13 cellular contexts compared by ENCODE assay signal in genomic region chr20:53833333-53834043, GRCh38.
A peak's percentile ranks its signal among the peaks of the same experiment; 100 is the strongest.
DNase-seq lines count a peak whose midpoint lies in the region; ATAC-seq and TF ChIP-seq lines count a peak whose summit lies in the region.
"Had no signal": no experiment of that assay in that cellular context is flagged by ENCODE, and none has a peak within 500 bp of the region (broad histone marks: within the 10 kb centered on the region; RNA-seq: fewer than 3 reads in every experiment).

No MANE protein-coding gene starts in this region.

- no peak overlapping the region for H3K27ac ChIP-seq in sigmoid colon
- H3K27ac ChIP-seq: vagina had no signal

- H3K4me1 Mint-ChIP-seq in stimulated activated naive CD8-positive, alpha-beta T cell treated with anti-CD3 and anti-CD28 coated beads, Interleukin-15, Interleukin-2, amounts not matched to agents 100 ng/mL and 50 ng/mL, for 24 hours (ENCODE audit: low read depth): peaks cover 74% of the 10 kb centered on the region
- H3K4me1 Mint-ChIP-seq in chondrocyte (ENCODE audit: low read depth): peaks cover 54% of the 10 kb centered on the region

- H3K27me3 Mint-ChIP-seq in stimulated activated naive CD8-positive, alpha-beta T cell treated with anti-CD3 and anti-CD28 coated beads, Interleukin-15, Interleukin-2, amounts not matched to agents 100 ng/mL and 50 ng/mL, for 24 hours: no peaks in the 10 kb centered on the region
- no peaks in the 10 kb centered on the region for H3K27me3 Mint-ChIP-seq in chondrocyte (ENCODE audit: low read depth)

- H3K9me3 Mint-ChIP-seq in stimulated activated naive CD8-positive, alpha-beta T cell treated with anti-CD3 and anti-CD28 coated beads, Interleukin-15, Interleukin-2, amounts not matched to agents 100 ng/mL and 50 ng/mL, for 24 hours: peaks cover 12% of the 10 kb centered on the region
- no peaks in the 10 kb centered on the region for H3K9me3 Mint-ChIP-seq in chondrocyte (ENCODE audit: low read depth)
- H3K9me3 Mint-ChIP-seq: activated naive CD4-positive, alpha-beta T cell treated with anti-CD3 and anti-CD28 coated beads for 36 hours had no signal

- H3K36me3 Mint-ChIP-seq in stimulated activated naive CD8-positive, alpha-beta T cell treated with anti-CD3 and anti-CD28 coated beads, Interleukin-15, Interleukin-2, amounts not matched to agents 100 ng/mL and 50 ng/mL, for 24 hours (ENCODE audit: low read depth): no peaks in the 10 kb centered on the region
- H3K36me3 Mint-ChIP-seq in chondrocyte (ENCODE audit: low read depth): no peaks in the 10 kb centered on the region

- no peak for ATAC-seq in stimulated activated naive CD8-positive, alpha-beta T cell treated with anti-CD3 and anti-CD28 coated beads, Interleukin-15, Interleukin-2, amounts not matched to agents 100 U/mL and 50 U/mL, for 24 hours
- ATAC-seq in GM19397 (IDR thresholded peaks at IDR 0.05; ENCODE audit: unreplicated experiment) (no peak), GM18519 (IDR thresholded peaks at IDR 0.05; ENCODE audit: low FRiP score, unreplicated experiment) (no peak)

- no peaks in the 10 kb centered on the region for H3K27me3 ChIP-seq in sigmoid colon
- H3K27me3 ChIP-seq: vagina had no signal

- H3K4me3 ChIP-seq in NB4 (ENCODE audit: low read depth, low read length) (no peak overlapping the region), sigmoid colon (no peak overlapping the region)
- H3K4me3 ChIP-seq: vagina had no signal

- DNase-seq in stimulated activated naive CD8-positive, alpha-beta T cell treated with anti-CD3 and anti-CD28 coated beads, Interleukin-15, Interleukin-2, amounts not matched to agents 100 U/mL and 50 U/mL, for 24 hours: no peak
- peak; percentile 33 for DNase-seq in NB4 (ENCODE audit: low read depth)
- DNase-seq in chondrocyte (ENCODE audit: low spot score): no peak
- no peak for DNase-seq in NCI-H187 treated with DMSO at 0.1 percent for 48 hours (lab: John Stamatoyannopoulos, UW)
- DNase-seq in sigmoid colon: no peak
- DNase-seq: activated naive CD4-positive, alpha-beta T cell treated with anti-CD3 and anti-CD28 coated beads for 36 hours; caudate nucleus; NCI-H2171; stimulated activated CD4-positive, alpha-beta T cell treated with anti-CD3 and anti-CD28 coated beads, Interleukin-12 subunit alpha, Interleukin-12 subunit beta, amount 100 ng/mL, for 4 hours had no signal

- no peaks in the 10 kb centered on the region for H3K36me3 ChIP-seq in sigmoid colon
- H3K36me3 ChIP-seq: vagina had no signal

- intact Hi-C loops in sigmoid colon (cut with DNase I): loop anchor here (5.0 kb wide), 1 partner anchor 84 kb away; no protein-coding TSS in a partner anchor

- H3K27ac Mint-ChIP-seq in stimulated activated naive CD8-positive, alpha-beta T cell treated with anti-CD3 and anti-CD28 coated beads, Interleukin-15, Interleukin-2, amounts not matched to agents 100 ng/mL and 50 ng/mL, for 24 hours: peak overlapping the region; percentile 58
- peak overlapping the region; percentile 6 for H3K27ac Mint-ChIP-seq in chondrocyte (ENCODE audit: unreplicated experiment)
- H3K27ac Mint-ChIP-seq: activated naive CD4-positive, alpha-beta T cell treated with anti-CD3 and anti-CD28 coated beads for 36 hours had no signal

- H3K9me3 ChIP-seq in sigmoid colon: no peaks in the 10 kb centered on the region
- H3K9me3 ChIP-seq: vagina had no signal

- no peak overlapping the region for H3K4me3 Mint-ChIP-seq in stimulated activated naive CD8-positive, alpha-beta T cell treated with anti-CD3 and anti-CD28 coated beads, Interleukin-15, Interleukin-2, amounts not matched to agents 100 ng/mL and 50 ng/mL, for 24 hours
- H3K4me3 Mint-ChIP-seq in chondrocyte (ENCODE audit: unreplicated experiment): no peak overlapping the region
- H3K4me3 Mint-ChIP-seq: activated naive CD4-positive, alpha-beta T cell treated with anti-CD3 and anti-CD28 coated beads for 36 hours had no signal

- no peak for TF ChIP-seq EP300 in sigmoid colon (IDR thresholded peaks at IDR 0.05)

- 62 to 84% methylated on average over 10 of the region's 10 CpGs for WGBS in sigmoid colon, 2 donors

- no peak for TF ChIP-seq POLR2A in NB4 (IDR thresholded peaks at IDR 0.05; ENCODE audit: extremely low read depth, insufficient read length)
- TF ChIP-seq POLR2A in sigmoid colon (IDR thresholded peaks at IDR 0.05): no peak

- TF ChIP-seq CTCF in NB4 (IDR thresholded peaks at IDR 0.05; ENCODE audit: low read depth, low read length) (no peak), chondrocyte (IDR thresholded peaks at IDR 0.05) (no peak), sigmoid colon (IDR thresholded peaks at IDR 0.05) (no peak)

- H3K4me1 ChIP-seq in sigmoid colon: peaks cover 0 to 25% (median 15%) of the 10 kb centered on the region in 4 donors
